9 cellular contexts compared by ENCODE assay signal in the genomic region with DNA sequence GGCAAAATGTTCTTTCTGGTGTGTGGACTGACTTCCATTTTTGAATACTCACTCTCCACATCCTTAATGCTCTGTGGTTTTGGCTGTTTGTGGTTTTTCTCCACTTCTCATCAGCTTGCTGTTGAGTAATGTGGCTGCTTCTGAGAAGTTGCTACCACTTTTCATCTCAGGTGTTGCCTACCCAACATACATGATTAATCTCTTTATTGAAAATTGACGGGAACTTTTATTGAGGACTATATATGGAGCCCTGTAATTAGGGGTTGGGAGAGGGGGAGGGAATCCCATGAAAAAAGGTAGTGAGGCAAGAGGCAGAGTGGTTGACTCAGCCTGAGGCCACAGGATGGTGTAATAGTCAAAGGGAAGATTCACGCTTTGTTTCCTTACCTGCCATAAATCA. TPM values are rescaled to one million over a fixed set of nuclear protein-coding genes. Genes with fewer than 3 reads are reported as not detected.
A peak's percentile ranks its signal among the peaks of the same experiment; 100 is the strongest.
DNase-seq lines count a peak whose midpoint lies in the region; ATAC-seq and TF ChIP-seq lines count a peak whose summit lies in the region.
"Had no signal": no experiment of that assay in that cellular context is flagged by ENCODE, and none has a peak within 500 bp of the region (broad histone marks: within the 10 kb centered on the region; RNA-seq: fewer than 3 reads in every experiment).

No MANE protein-coding gene starts in this region.

- peaks cover 26% of the 10 kb centered on the region for H3K4me1 ChIP-seq in BLaER1

- no peaks in the 10 kb centered on the region for H3K27me3 ChIP-seq in BLaER1

- H3K9me3 ChIP-seq in BLaER1 = peaks cover 54% of the 10 kb centered on the region

- no peak overlapping the region for H3K4me3 ChIP-seq in BLaER1
- no peak overlapping the region for H3K4me3 ChIP-seq in epithelial cell of proximal tubule (ENCODE audit: low read depth, low read length)

- DNase-seq in SIG-M5 (lab: John Stamatoyannopoulos, UW) (peak; percentile 50), epithelial cell of proximal tubule (ENCODE audit: low read depth) (peak; percentile 15), caudate nucleus (lab: John Stamatoyannopoulos, UW) (no peak), SHP77 treated with DMSO at 0.1 percent for 48 hours (lab: John Stamatoyannopoulos, UW) (no peak), iPS-NIHi11 (ENCODE audit: low spot score) (no peak)

- H3K9ac ChIP-seq in BLaER1 = no peak overlapping the region

- TF ChIP-seq CTCF in epithelial cell of proximal tubule (conservative IDR thresholded peaks at IDR 0.05; ENCODE audit: low read depth, low read length) = peak; percentile 35

- no peaks in the 10 kb centered on the region for H4K20me1 ChIP-seq in BLaER1

- H3K27ac ChIP-seq in BLaER1 = no peak overlapping the region
- H3K27ac ChIP-seq in caudate nucleus (ENCODE audit: low read depth, low read length) = no peak overlapping the region

- no peaks in the 10 kb centered on the region for H3K36me3 ChIP-seq in BLaER1

- ATAC-seq in GM21619 (IDR thresholded peaks at IDR 0.05; ENCODE audit: unreplicated experiment) (peak; percentile 53), GM18858 (IDR thresholded peaks at IDR 0.05; ENCODE audit: unreplicated experiment) (no peak)

- peak overlapping the region; percentile 76 for H3K4me2 ChIP-seq in BLaER1

RNA-seq across cellular contexts. Expression of a gene that starts 17.6 kb away (rescaled TPM):
- total RNA-seq in epithelial cell of proximal tubule = not detected in 2 replicates
- total RNA-seq: endothelial cell of umbilical vein had no signal

Comparison
In these comparisons a context has a peak if more than half of its experiments do, and no peak if none do; other contexts are left out.
1. DNase-seq: peak in SIG-M5 (single experiment) and epithelial cell of proximal tubule (single experiment); none in caudate nucleus (0 of 61), SHP77 treated with DMSO at 0.1 percent for 48 hours (single experiment) and iPS-NIHi11 (single experiment).